ENCODE assay signal across 20 cellular contexts in the genomic region with DNA sequence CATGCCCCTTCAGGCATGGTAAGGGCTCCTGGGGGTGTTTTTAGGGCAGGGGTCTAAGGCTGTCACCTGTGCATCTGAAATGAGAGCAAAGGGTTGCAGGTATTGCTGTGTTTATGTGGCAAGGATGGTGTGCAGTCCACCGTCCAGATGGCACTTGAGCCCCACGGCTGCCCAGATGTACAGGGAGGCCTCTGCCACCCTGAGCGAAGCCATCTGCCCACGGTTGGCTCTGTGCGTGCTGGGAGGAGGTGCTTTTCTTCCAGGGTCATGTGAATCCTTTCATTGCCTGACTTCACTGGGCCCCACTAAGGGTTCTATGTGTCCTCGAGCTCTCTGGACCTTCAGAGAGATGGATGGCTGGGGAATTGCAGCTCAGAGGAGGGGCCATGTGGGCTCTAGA.
"Had no signal": no experiment of that assay in that cellular context is flagged by ENCODE, and none has a peak within 500 bp of the region (broad histone marks: within the 10 kb centered on the region; RNA-seq: fewer than 3 reads in every experiment).

No MANE protein-coding gene starts in this region.

- H3K4me1 ChIP-seq: right atrium auricular region, transverse colon had no signal

- H3K27ac ChIP-seq: neutrophil, right atrium auricular region, thoracic aorta, transverse colon had no signal

- ATAC-seq: left lobe of liver; stimulated activated naive B cell treated with anti-CD40 and anti-IgM and Interleukin-4, amounts not matched to agents 10 μg/mL and 1 μg/mL and 100 μg/mL, for 72 hours; stimulated activated naive CD8-positive, alpha-beta T cell treated with anti-CD3 and anti-CD28 coated beads, Interleukin-15, amount 100 ng/mL, for 72 hours had no signal

- H3K36me3 ChIP-seq: neutrophil, right atrium auricular region, thoracic aorta, transverse colon had no signal

- H3K4me3 ChIP-seq: dorsolateral prefrontal cortex, lung, right atrium auricular region, smooth muscle cell, thoracic aorta, transverse colon had no signal

- H3K9me3 ChIP-seq: neutrophil, right atrium auricular region, transverse colon had no signal

- DNase-seq: caudate nucleus; cortex of kidney; effector CD8-positive, alpha-beta T cell; foreskin melanocyte; head of caudate nucleus; hippocampal formation; kidney glomerular epithelial cell; mesenchymal stem cell; naive B cell; stimulated activated CD4-positive, alpha-beta T cell treated with anti-CD3 and anti-CD28 coated beads, Interleukin-4, amount 100 ng/mL, for 24 hours; stimulated activated naive B cell treated with anti-CD40 and anti-IgM and Interleukin-4, amounts not matched to agents 10 μg/mL and 1 μg/mL and 100 μg/mL, for 72 hours; stimulated activated naive CD8-positive, alpha-beta T cell treated with anti-CD3 and anti-CD28 coated beads, Interleukin-15, amount 100 ng/mL, for 72 hours; transverse colon had no signal

- H3K27me3 ChIP-seq: dorsolateral prefrontal cortex, neutrophil, right atrium auricular region, transverse colon had no signal
